In the genomic region with DNA sequence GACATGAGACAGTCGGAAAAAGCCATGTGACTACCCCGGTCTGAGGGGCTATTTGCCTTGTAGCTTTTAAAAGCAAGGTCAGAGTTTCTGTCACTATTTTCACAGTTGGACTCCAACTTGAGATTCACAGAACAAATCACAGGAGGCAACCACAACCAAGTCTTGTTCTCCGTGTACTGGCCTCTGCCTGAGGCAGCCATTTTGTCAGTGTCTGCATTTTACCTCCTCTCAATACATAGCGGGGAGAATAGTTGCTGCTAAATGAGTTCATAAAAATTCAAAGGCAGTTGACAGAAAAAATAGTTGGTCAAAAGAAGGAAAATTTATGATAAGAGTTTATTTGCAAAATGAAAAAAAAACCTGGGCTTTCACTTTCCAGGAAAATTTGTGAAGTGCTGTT, we compare ENCODE assay signal across 20 cellular contexts.
DNase-seq lines count a peak whose midpoint lies in the region; ATAC-seq, FAIRE-seq and TF ChIP-seq lines count a peak whose summit lies in the region.
"Had no signal": no experiment of that assay in that cellular context is flagged by ENCODE, and none has a peak within 500 bp of the region (broad histone marks: within the 10 kb centered on the region; RNA-seq: fewer than 3 reads in every experiment).

No MANE protein-coding gene starts in this region.

- BruUV-seq in PC-3 (replicated peaks; lab: Mats Ljungman, UMichigan) (no TSS peak), endothelial cell of umbilical vein (replicated peaks; lab: Mats Ljungman, UMichigan) (no TSS peak)

- H4K20me1 ChIP-seq in GM23338 (replicated peaks; ENCODE audit: insufficient read depth): no peaks in the 10 kb centered on the region
- no peaks in the 10 kb centered on the region for H4K20me1 ChIP-seq in PC-3 (ENCODE audit: low read length)
- H4K20me1 ChIP-seq in endothelial cell of umbilical vein (replicated peaks; ENCODE audit: control insufficient read depth, extremely low read depth, insufficient read depth, low read length): no peaks in the 10 kb centered on the region
- no peaks in the 10 kb centered on the region for H4K20me1 ChIP-seq in neural progenitor cell (ENCODE audit: low read depth)
- H4K20me1 ChIP-seq: BLaER1 had no signal

- TF ChIP-seq POLR2A in endothelial cell of umbilical vein (IDR thresholded peaks at IDR 0.05; ENCODE audit: low read depth, low read length): no peak

- intact Hi-C loops in PC-3 (cut with micrococcal nuclease): no loop called here
- intact Hi-C loops in endothelial cell of umbilical vein (cut with micrococcal nuclease): loop anchor here (10.0 kb wide), 1 partner anchor 300 kb away; no protein-coding TSS in a partner anchor
- intact Hi-C loops in CD8-positive, alpha-beta T cell (cut with DNase I, micrococcal nuclease): loop anchor here in 1 of 2 experiments (5.0 kb wide), 1 partner anchor 853 kb away; no protein-coding TSS in a partner anchor

- H3K27me3 Mint-ChIP-seq in GM23338 (ENCODE audit: insufficient read depth, low read depth, poor library complexity) (no peaks in the 10 kb centered on the region), neural progenitor cell (ENCODE audit: insufficient read depth, low read depth) (no peaks in the 10 kb centered on the region)
- no peaks in the 10 kb centered on the region for H3K27me3 Mint-ChIP-seq in CD8-positive, alpha-beta T cell (ENCODE audit: low read depth)
- H3K27me3 Mint-ChIP-seq: CD4-positive, alpha-beta memory T cell; IgD-negative memory B cell had no signal

- H2AFZ ChIP-seq in GM23338 (peak overlapping the region; percentile 33; the same call in 1 of the 2 replicates), PC-3 (ENCODE audit: low read length) (peak overlapping the region; percentile 24; the same call in 1 of the 2 replicates), endothelial cell of umbilical vein (ENCODE audit: low read depth, low read length) (peak overlapping the region; percentile 19), neural progenitor cell (replicated peaks) (peak overlapping the region; percentile 63)

- H3K36me3 ChIP-seq in GM23338 (ENCODE audit: insufficient read depth) (no peaks in the 10 kb centered on the region), PC-3 (ENCODE audit: low read depth, low read length) (no peaks in the 10 kb centered on the region), endothelial cell of umbilical vein (ENCODE audit: control insufficient read depth in 2 of 2, extremely low read depth in 1 of 2, insufficient read depth in 2 of 2, low read length in 2 of 2) (no peaks in the 10 kb centered on the region), neural progenitor cell (no peaks in the 10 kb centered on the region)
- H3K36me3 ChIP-seq in CD8-positive, alpha-beta T cell (ENCODE audit: insufficient read depth, low read length): no peaks in the 10 kb centered on the region
- H3K36me3 ChIP-seq: BLaER1 had no signal

- H3K4me3 Mint-ChIP-seq in GM23338: no peak overlapping the region
- no peak overlapping the region for H3K4me3 Mint-ChIP-seq in neural progenitor cell
- H3K4me3 Mint-ChIP-seq in CD8-positive, alpha-beta T cell: no peak overlapping the region
- H3K4me3 Mint-ChIP-seq: CD14-positive monocyte; CD4-positive, alpha-beta memory T cell; IgD-negative memory B cell had no signal

- CTCF ChIA-PET in PC-3 (lab: Charles Lee) (no interaction called here), endothelial cell of umbilical vein (lab: Charles Lee) (interaction anchor here (1.1 kb wide), 1 partner anchor 502 kb away, joined by 3 read pairs; no protein-coding TSS in a partner anchor)
- CTCF ChIA-PET in CD8-positive, alpha-beta T cell (lab: Charles Lee): no interaction called here

- POLR2A ChIA-PET in PC-3 (lab: Charles Lee; ENCODE audit: unreplicated experiment): interaction anchor here (0.6 kb wide), 2 partner anchors 10 to 33 kb away, joined by 3 to 7 read pairs; no protein-coding TSS in a partner anchor
- POLR2A ChIA-PET in endothelial cell of umbilical vein (lab: Charles Lee): no interaction called here
- POLR2A ChIA-PET in CD8-positive, alpha-beta T cell (lab: Charles Lee): no interaction called here

- H3K9me3 Mint-ChIP-seq in GM23338 (no peaks in the 10 kb centered on the region), neural progenitor cell (no peaks in the 10 kb centered on the region)
- peaks cover 4% of the 10 kb centered on the region for H3K9me3 Mint-ChIP-seq in CD8-positive, alpha-beta T cell

- H3K9ac ChIP-seq in PC-3 (ENCODE audit: low read length): no peak overlapping the region
- H3K9ac ChIP-seq in endothelial cell of umbilical vein (replicated peaks; ENCODE audit: extremely low read depth, insufficient read depth, low read length): no peak overlapping the region
- H3K9ac ChIP-seq in neural progenitor cell: no peak overlapping the region
- H3K9ac ChIP-seq: BLaER1 had no signal

- H3K36me3 Mint-ChIP-seq in GM23338 (ENCODE audit: low read depth) (no peaks in the 10 kb centered on the region), neural progenitor cell (no peaks in the 10 kb centered on the region)
- H3K36me3 Mint-ChIP-seq in CD8-positive, alpha-beta T cell: no peaks in the 10 kb centered on the region
- H3K36me3 Mint-ChIP-seq: CD14-positive monocyte; CD4-positive, alpha-beta memory T cell; IgD-negative memory B cell had no signal

- H3F3A ChIP-seq in GM23338 (replicated peaks; ENCODE audit: low read depth) (no peaks in the 10 kb centered on the region), PC-3 (ENCODE audit: low read length, unreplicated experiment) (no peaks in the 10 kb centered on the region), neural progenitor cell (ENCODE audit: low read depth) (no peaks in the 10 kb centered on the region)

- H3K79me2 ChIP-seq in GM23338 (replicated peaks; ENCODE audit: insufficient read depth) (no peaks in the 10 kb centered on the region), PC-3 (ENCODE audit: low read length) (no peaks in the 10 kb centered on the region), endothelial cell of umbilical vein (ENCODE audit: control insufficient read depth, insufficient read depth, low read length) (no peaks in the 10 kb centered on the region), neural progenitor cell (ENCODE audit: low read depth) (no peaks in the 10 kb centered on the region)

- dilution Hi-C loops in endothelial cell of umbilical vein (cut with MboI; ENCODE audit: extremely low pct_ligation_motif_present, low sequenced_read_pairs): no loop called here

- H3K27me3 ChIP-seq in GM23338 (ENCODE audit: insufficient read depth) (no peaks in the 10 kb centered on the region), PC-3 (ENCODE audit: low read length) (no peaks in the 10 kb centered on the region), endothelial cell of umbilical vein (ENCODE audit: control insufficient read depth in 2 of 2, insufficient read depth in 2 of 2, low read length in 2 of 2) (no peaks in the 10 kb centered on the region), neural progenitor cell (no peaks in the 10 kb centered on the region)
- H3K27me3 ChIP-seq in CD8-positive, alpha-beta T cell (ENCODE audit: insufficient read depth, low read length): no peaks in the 10 kb centered on the region
- H3K27me3 ChIP-seq: BLaER1 had no signal

- no peaks in the 10 kb centered on the region for H3K9me1 ChIP-seq in endothelial cell of umbilical vein (replicated peaks; ENCODE audit: control insufficient read depth, extremely low read depth, insufficient read depth, low read length)

- FAIRE-seq in endothelial cell of umbilical vein (lab: Jason Lieb, UNC): no peak
- FAIRE-seq: GM19239, H54, HepG2 had no signal

- H3K4me1 Mint-ChIP-seq in GM23338 (peaks cover 3% of the 10 kb centered on the region; the same call in 1 of the 3 replicates), neural progenitor cell (peaks cover 11% of the 10 kb centered on the region)
- H3K4me1 Mint-ChIP-seq in CD8-positive, alpha-beta T cell (ENCODE audit: low read depth): no peaks in the 10 kb centered on the region
- H3K4me1 Mint-ChIP-seq: CD14-positive monocyte; CD4-positive, alpha-beta memory T cell; IgD-negative memory B cell had no signal

- H3K4me3 ChIP-seq in GM23338 (no peak overlapping the region), PC-3 (ENCODE audit: low read length) (no peak overlapping the region), endothelial cell of umbilical vein (replicated peaks in 1 of 3; ENCODE audit: insufficient read depth in 1 of 3, low read depth in 1 of 3, low read length in 3 of 3) (no peak overlapping the region), neural progenitor cell (no peak overlapping the region)
- H3K4me3 ChIP-seq in CD8-positive, alpha-beta T cell (ENCODE audit: low read depth, low read length): no peak overlapping the region
- H3K4me3 ChIP-seq: BLaER1 had no signal

- no peak overlapping the region for H3K27ac Mint-ChIP-seq in GM23338
- no peak overlapping the region for H3K27ac Mint-ChIP-seq in neural progenitor cell
- H3K27ac Mint-ChIP-seq in CD8-positive, alpha-beta T cell: no peak overlapping the region
- H3K27ac Mint-ChIP-seq: CD14-positive monocyte; CD4-positive, alpha-beta memory T cell; IgD-negative memory B cell had no signal

- H3K4me2 ChIP-seq in GM23338 (no peak overlapping the region), PC-3 (ENCODE audit: low read length) (no peak overlapping the region), endothelial cell of umbilical vein (ENCODE audit: insufficient read depth, low read length) (no peak overlapping the region), neural progenitor cell (no peak overlapping the region)
- H3K4me2 ChIP-seq: BLaER1 had no signal

- H3K27ac ChIP-seq in GM23338 (ENCODE audit: low read depth) (no peak overlapping the region), PC-3 (ENCODE audit: low read length) (no peak overlapping the region), endothelial cell of umbilical vein (ENCODE audit: insufficient read depth, low read depth, low read length) (no peak overlapping the region), neural progenitor cell (no peak overlapping the region)
- no peak overlapping the region for H3K27ac ChIP-seq in CD8-positive, alpha-beta T cell (ENCODE audit: low read depth, low read length)
- H3K27ac ChIP-seq: BLaER1 had no signal

- ATAC-seq in GM23338 (no peak), PC-3 (no peak), HG02885 (IDR thresholded peaks at IDR 0.05; ENCODE audit: poor library complexity, unreplicated experiment) (no peak)
- ATAC-seq in CD8-positive, alpha-beta T cell: no peak
- ATAC-seq: HepG2 had no signal

- no peak for TF ChIP-seq CTCF in GM23338 (conservative IDR thresholded peaks at IDR 0.05; ENCODE audit: low read depth in 2 of 2)
- no peak for TF ChIP-seq CTCF in PC-3 (conservative IDR thresholded peaks at IDR 0.05; ENCODE audit: low read depth, low read length)
- no peak for TF ChIP-seq CTCF in endothelial cell of umbilical vein (IDR thresholded peaks at IDR 0.05; ENCODE audit: extremely low read depth in 1 of 2, insufficient read depth in 1 of 2, low read depth in 1 of 2, low read length in 2 of 2)
- no peak for TF ChIP-seq CTCF in neural progenitor cell (IDR thresholded peaks at IDR 0.05)
- TF ChIP-seq CTCF in CD8-positive, alpha-beta T cell (IDR thresholded peaks at IDR 0.05): no peak

- no peak for DNase-seq in GM23338 (ENCODE audit: low spot score)
- no peak for DNase-seq in PC-3
- DNase-seq in endothelial cell of umbilical vein (ENCODE audit: low read depth, low spot score): no peak
- DNase-seq in neural progenitor cell (ENCODE audit: low spot score): no peak
- DNase-seq in CD8-positive, alpha-beta T cell: no peak
- no peak for DNase-seq in NCI-H1436 treated with DMSO at 0.1 percent for 48 hours (lab: John Stamatoyannopoulos, UW)
- DNase-seq in NCI-H510A (lab: John Stamatoyannopoulos, UW): no peak
- DNase-seq: 8988T; Calu3; CD4-positive, alpha-beta memory T cell; DMS79 treated with DMSO at 0.1 percent for 48 hours; GF-D8; HCEC 1CT had no signal

- H3K9me3 ChIP-seq in PC-3 (ENCODE audit: low read length) (no peaks in the 10 kb centered on the region), endothelial cell of umbilical vein (replicated peaks; ENCODE audit: control insufficient read depth, insufficient read depth, low read length) (no peaks in the 10 kb centered on the region), neural progenitor cell (ENCODE audit: low read depth) (no peaks in the 10 kb centered on the region)
- H3K9me3 ChIP-seq in CD8-positive, alpha-beta T cell (ENCODE audit: low read length): no peaks in the 10 kb centered on the region
- H3K9me3 ChIP-seq: BLaER1 had no signal

- H3K9me2 ChIP-seq in GM23338 (ENCODE audit: insufficient read depth): no peaks in the 10 kb centered on the region
- no peaks in the 10 kb centered on the region for H3K9me2 ChIP-seq in PC-3 (replicated peaks; ENCODE audit: low read length)

- H3K4me1 ChIP-seq in GM23338 (ENCODE audit: insufficient read depth) (no peaks in the 10 kb centered on the region), PC-3 (ENCODE audit: insufficient read depth, low read length) (peaks cover 19% of the 10 kb centered on the region), endothelial cell of umbilical vein (ENCODE audit: control insufficient read depth, extremely low read depth, insufficient read depth, low read length) (peaks cover 31% of the 10 kb centered on the region), neural progenitor cell (peaks cover 7% of the 10 kb centered on the region)
- no peaks in the 10 kb centered on the region for H3K4me1 ChIP-seq in CD8-positive, alpha-beta T cell (ENCODE audit: insufficient read depth, low read length)
- H3K4me1 ChIP-seq: BLaER1 had no signal
